Comparison of ENCODE assay signal across 16 cellular contexts in the genomic region with DNA sequence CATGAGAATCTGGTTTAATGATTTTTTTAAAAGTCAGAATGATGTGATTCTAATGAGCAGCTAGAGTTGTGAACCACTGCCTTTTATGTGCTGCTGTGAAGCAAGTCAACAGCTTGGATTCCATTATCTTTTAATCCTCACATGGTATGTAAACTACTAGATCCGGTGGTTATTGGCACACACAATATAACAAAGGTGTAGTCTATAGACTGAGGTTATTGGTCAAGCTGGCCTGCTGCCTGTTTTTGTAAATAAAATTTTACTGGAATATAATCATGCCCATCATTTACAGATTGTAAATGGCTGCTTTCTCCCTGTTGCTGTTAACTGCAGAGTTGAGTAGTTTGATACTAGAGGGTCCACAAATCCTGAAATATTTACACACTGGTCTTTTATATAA.
A peak's percentile ranks its signal among the peaks of the same experiment; 100 is the strongest.
DNase-seq lines count a peak whose midpoint lies in the region; ATAC-seq and TF ChIP-seq lines count a peak whose summit lies in the region.
"Had no signal": no experiment of that assay in that cellular context is flagged by ENCODE, and none has a peak within 500 bp of the region (broad histone marks: within the 10 kb centered on the region; RNA-seq: fewer than 3 reads in every experiment).

No MANE protein-coding gene starts in this region.

- CTCF ChIA-PET in PC-3 (lab: Charles Lee): no interaction called here

- DNase-seq in T47D (ENCODE audit: low read depth in 1 of 2, low spot score in 1 of 2) (peak; percentile 13 to 83), breast epithelium (ENCODE audit: low spot score in 2 of 2) (no peak), NCI-H69 (lab: John Stamatoyannopoulos, UW) (peak; percentile 55), PC-3 (peak; percentile 11), BE2C (no peak), NCI-H510A (lab: John Stamatoyannopoulos, UW) (no peak)
- no peak for DNase-seq in effector CD4-positive, alpha-beta T cell
- DNase-seq: 8988T, H7, Karpas-422, MG63, NCI-H1048, PC-9, T-helper 17 cell had no signal

- no peaks in the 10 kb centered on the region for H3K9me2 ChIP-seq in PC-3 (replicated peaks; ENCODE audit: low read length)

- no peaks in the 10 kb centered on the region for H3K36me3 ChIP-seq in breast epithelium
- no peaks in the 10 kb centered on the region for H3K36me3 ChIP-seq in PC-3 (ENCODE audit: low read depth, low read length)
- no peaks in the 10 kb centered on the region for H3K36me3 ChIP-seq in BE2C
- H3K36me3 ChIP-seq: MG63, SJSA1 had no signal

- no peak overlapping the region for H3K4me3 ChIP-seq in breast epithelium
- H3K4me3 ChIP-seq in PC-3 (ENCODE audit: low read length): no peak overlapping the region
- H3K4me3 ChIP-seq in BE2C (ENCODE audit: low read depth, low read length): no peak overlapping the region
- H3K4me3 ChIP-seq: MG63, PC-9, SJSA1 had no signal

- no peaks in the 10 kb centered on the region for H3F3A ChIP-seq in PC-3 (ENCODE audit: low read length, unreplicated experiment)

- no peaks in the 10 kb centered on the region for H4K20me1 ChIP-seq in PC-3 (ENCODE audit: low read length)

- intact Hi-C loops in breast epithelium (cut with DNase I; ENCODE audit: low total_unique reads): loop anchor here (1.0 kb wide), 1 partner anchor 22 kb away; no protein-coding TSS in a partner anchor
- intact Hi-C loops in PC-3 (cut with micrococcal nuclease): no loop called here

- H3K4me1 ChIP-seq in breast epithelium: no peaks in the 10 kb centered on the region
- H3K4me1 ChIP-seq in PC-3 (ENCODE audit: insufficient read depth, low read length): no peaks in the 10 kb centered on the region
- H3K4me1 ChIP-seq in BE2C: no peaks in the 10 kb centered on the region
- H3K4me1 ChIP-seq: SJSA1 had no signal

- TF ChIP-seq CTCF in breast epithelium (IDR thresholded peaks at IDR 0.05) (no peak), PC-3 (conservative IDR thresholded peaks at IDR 0.05; ENCODE audit: low read depth, low read length) (no peak), BE2C (IDR thresholded peaks at IDR 0.05; ENCODE audit: low read depth, low read length) (no peak)

- H2AFZ ChIP-seq in PC-3 (ENCODE audit: low read length): no peak overlapping the region
- H2AFZ ChIP-seq: PC-9 had no signal

- ATAC-seq in PC-3 (peak; percentile 75), HG02970 (IDR thresholded peaks at IDR 0.05; ENCODE audit: low FRiP score, unreplicated experiment) (no peak)
- ATAC-seq: T-helper 17 cell had no signal

- H3K9me3 ChIP-seq in breast epithelium (no peaks in the 10 kb centered on the region), PC-3 (ENCODE audit: low read length) (no peaks in the 10 kb centered on the region), BE2C (no peaks in the 10 kb centered on the region)
- H3K9me3 ChIP-seq: MG63, SJSA1 had no signal

- H3K79me2 ChIP-seq in PC-3 (ENCODE audit: low read length): no peaks in the 10 kb centered on the region

- no TSS peak for BruUV-seq in PC-3 (replicated peaks; lab: Mats Ljungman, UMichigan)

- H3K4me2 ChIP-seq in PC-3 (ENCODE audit: low read length): no peak overlapping the region
- H3K4me2 ChIP-seq: PC-9 had no signal

- in situ Hi-C loops in T47D (cut with HindIII; ENCODE audit: low pct_unique_long_range_greater_than_20kb, low sequenced_read_pairs): no loop called here

- H3K27ac ChIP-seq in breast epithelium (no peak overlapping the region), PC-3 (ENCODE audit: low read length) (peak overlapping the region; percentile 16; the same call in 1 of the 2 replicates)
- H3K27ac ChIP-seq: PC-9, SJSA1 had no signal

- H3K9ac ChIP-seq in PC-3 (ENCODE audit: low read length): no peak overlapping the region

- POLR2A ChIA-PET in PC-3 (lab: Charles Lee; ENCODE audit: unreplicated experiment): no interaction called here

- no peak for TF ChIP-seq POLR2A in breast epithelium (IDR thresholded peaks at IDR 0.05)

- H3K27me3 ChIP-seq in breast epithelium: no peaks in the 10 kb centered on the region
- H3K27me3 ChIP-seq in PC-3 (ENCODE audit: low read length): no peaks in the 10 kb centered on the region
- H3K27me3 ChIP-seq in BE2C: no peaks in the 10 kb centered on the region
- H3K27me3 ChIP-seq: MG63, SJSA1 had no signal

Comparison
In these comparisons a context has a peak if more than half of its experiments do, and no peak if none do; other contexts are left out.
1. DNase-seq: peak in T47D (2 of 2), NCI-H69 (single experiment) and PC-3 (single experiment); none in breast epithelium (0 of 2), BE2C (single experiment), NCI-H510A (single experiment) and effector CD4-positive, alpha-beta T cell (single experiment).